8 cellular contexts compared by ENCODE assay signal in the genomic region with DNA sequence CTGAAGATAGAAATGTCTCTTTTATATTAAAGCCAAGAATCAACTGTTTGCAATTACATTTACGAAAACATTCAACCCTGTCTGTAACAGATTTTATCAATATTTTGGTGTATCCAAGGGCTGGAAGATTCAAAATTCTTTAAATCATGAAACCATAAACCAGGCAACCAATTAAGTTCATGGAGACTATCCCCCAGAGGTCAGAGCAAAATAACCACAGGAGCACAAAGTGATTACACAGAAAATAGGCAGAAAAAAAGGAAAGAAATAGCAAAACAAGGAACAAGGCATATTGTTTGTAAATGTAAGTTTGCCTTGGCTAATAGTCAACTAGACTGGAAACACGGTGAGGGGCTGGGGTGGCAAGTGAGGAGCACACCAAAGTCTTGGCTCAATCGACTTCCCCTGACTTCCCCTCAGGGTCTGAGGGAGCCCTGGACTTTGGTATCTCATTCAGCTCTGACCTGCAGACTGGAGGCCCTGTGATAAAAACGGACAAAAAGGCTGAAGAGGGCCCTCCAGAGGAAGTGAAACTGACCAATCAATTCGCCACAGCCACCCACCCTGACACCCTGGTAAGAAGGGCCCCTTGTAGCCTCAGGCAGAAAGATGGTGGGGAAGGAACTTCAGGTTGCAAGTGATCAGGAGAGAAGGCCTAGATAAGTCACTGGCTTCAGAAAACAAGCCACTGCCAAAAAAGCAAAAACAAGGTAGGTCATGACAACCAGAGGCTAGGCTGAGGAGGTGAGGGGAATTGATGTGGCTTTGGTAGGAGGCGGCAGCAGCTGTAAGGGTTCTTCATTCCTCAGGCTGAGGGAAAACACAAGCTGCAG. TPM values are rescaled to one million over a fixed set of nuclear protein-coding genes. Genes with fewer than 3 reads are reported as not detected.
DNase-seq lines count a peak whose midpoint lies in the region; ATAC-seq lines count a peak whose summit lies in the region.

No MANE protein-coding gene starts in this region.

- peak; percentile 37 for ATAC-seq in HG03442 (IDR thresholded peaks at IDR 0.05; ENCODE audit: unreplicated experiment)

- H3K27ac ChIP-seq in cingulate gyrus (ENCODE audit: low read depth, low read length) (peak overlapping the region; percentile 92), mesodermal cell (ENCODE audit: low read depth, low read length, severe bottlenecking) (peak overlapping the region; percentile 23), thymus (ENCODE audit: low read depth) (peak overlapping the region; percentile 84)

- H3K4me1 ChIP-seq in mesodermal cell (ENCODE audit: control insufficient read depth, insufficient read depth, low read length, poor library complexity, severe bottlenecking) (peaks cover 34% of the 10 kb centered on the region), thymus (ENCODE audit: control insufficient read depth, insufficient read depth, low read length) (peaks cover 35% of the 10 kb centered on the region)

- H3K36me3 ChIP-seq in mesodermal cell (ENCODE audit: control insufficient read depth, insufficient read depth, low read length) (peaks cover 5% of the 10 kb centered on the region), thymus (ENCODE audit: control insufficient read depth, insufficient read depth) (no peaks in the 10 kb centered on the region)

- DNase-seq in DMS53 (lab: John Stamatoyannopoulos, UW) (peak; percentile 48), DMS53 treated with DMSO at 0.1 percent for 48 hours (lab: John Stamatoyannopoulos, UW; ENCODE audit: unreplicated experiment) (no peak), UCSD-AML1 (lab: John Stamatoyannopoulos, UW; ENCODE audit: unreplicated experiment) (peak; percentile 36), NCI-H1417 treated with DMSO at 0.1 percent for 48 hours (lab: John Stamatoyannopoulos, UW) (no peak)

- H3K4me3 ChIP-seq in mesodermal cell (ENCODE audit: extremely low read depth, insufficient read depth, low read length, poor library complexity, severe bottlenecking) (peak overlapping the region; percentile 84), thymus (ENCODE audit: low read length) (peak overlapping the region; percentile 94)

- no peaks in the 10 kb centered on the region for H3K27me3 ChIP-seq in thymus (ENCODE audit: control insufficient read depth, insufficient read depth)

- 29% methylated on average over 3 of the region's 6 CpGs for WGBS in mesodermal cell (ENCODE audit: insufficient coverage in 2 of 2), 2 experiments
- WGBS in thymus: 41% methylated on average over 6 of the region's 6 CpGs

- H3K9me3 ChIP-seq in mesodermal cell (ENCODE audit: control insufficient read depth, low read length) (no peaks in the 10 kb centered on the region), thymus (ENCODE audit: control insufficient read depth) (no peaks in the 10 kb centered on the region)

RNA-seq across cellular contexts. Expression of gene SIK3, which starts 1.9 kb away (rescaled TPM):
- polyA plus RNA-seq in mesodermal cell (2013, experiment 1 of 2): 12.7 TPM
- polyA plus RNA-seq in mesodermal cell (2013, experiment 2 of 2): 12.5 TPM
- 12.2 TPM for polyA plus RNA-seq in thymus

RNA-seq across cellular contexts. Expression of gene PAFAH1B2, which starts 47.7 kb away (rescaled TPM):
- polyA plus RNA-seq in mesodermal cell (2013, experiment 1 of 2): 65.6 TPM
- 65.0 TPM for polyA plus RNA-seq in mesodermal cell (2013, experiment 2 of 2)
- 35.2 TPM for polyA plus RNA-seq in thymus

Comparison
In these comparisons a context has a peak if more than half of its experiments do, and no peak if none do; other contexts are left out.
1. DNase-seq: peak in DMS53 (single experiment) and UCSD-AML1 (single experiment); none in DMS53 treated with DMSO at 0.1 percent for 48 hours (single experiment) and NCI-H1417 treated with DMSO at 0.1 percent for 48 hours (single experiment).
2. H3K27ac ChIP-seq: peak in every context shown above with its lines; median percentile 92 in cingulate gyrus; 84 in thymus; 23 in mesodermal cell.